ENCODE assay signal across 1 cellular context in genomic region chr1:26692793-26693490, GRCh38.
TF ChIP-seq lines count a peak whose summit lies in the region.

No MANE protein-coding gene starts in this region.

TF ChIP-seq in K562, 482 proteins besides CTCF, POLR2A, EP300 and RAD21 (continued from another document and continues in another):
- TF ChIP-seq E2F1 (CRISPR knock-in tag; IDR thresholded peaks at IDR 0.05), result no peak; the same call in 1 of the 2 replicates
- TF ChIP-seq KAT8 (IDR thresholded peaks at IDR 0.05; ENCODE audit: low read depth), result no peak
- peak; percentile 92 for TF ChIP-seq MNT (conservative IDR thresholded peaks at IDR 0.05)
- peak; percentile 4 for TF ChIP-seq ASH1L (IDR thresholded peaks at IDR 0.05; ENCODE audit: borderline replicate concordance, low read depth, partially characterized antibody)
- TF ChIP-seq ZBTB8A (IDR thresholded peaks at IDR 0.05; ENCODE audit: partially characterized antibody), result no peak
- TF ChIP-seq SIN3B (IDR thresholded peaks at IDR 0.05; ENCODE audit: low read depth), result peak; percentile 38; the same call in 1 of the 2 replicates
- no peak for TF ChIP-seq PRMT5 (CRISPR knock-in tag; IDR thresholded peaks at IDR 0.05)
- no peak for TF ChIP-seq ILK (tag; IDR thresholded peaks at IDR 0.05; ENCODE audit: borderline replicate concordance, low read depth)
- peak; percentile 83 for TF ChIP-seq BCOR (IDR thresholded peaks at IDR 0.05)
- peak; percentile 65; the same call in 1 of the 2 replicates for TF ChIP-seq HINFP (tag; conservative IDR thresholded peaks at IDR 0.05; ENCODE audit: low read depth)
- TF ChIP-seq MTA2 (IDR thresholded peaks at IDR 0.05; ENCODE audit: low read depth), result peak; percentile 9; the same call in 1 of the 2 replicates
- TF ChIP-seq EGR1 (conservative IDR thresholded peaks at IDR 0.05), result peak; percentile 73
- no peak for TF ChIP-seq SAFB2 (IDR thresholded peaks at IDR 0.05; ENCODE audit: borderline replicate concordance, low read depth, low read length, severe bottlenecking)
- no peak for TF ChIP-seq U2AF2 (optimal IDR thresholded peaks at IDR 0.05; ENCODE audit: low read depth, low read length)
- TF ChIP-seq TSHZ1 (CRISPR knock-in tag; IDR thresholded peaks at IDR 0.05), result 0 out of 2 replicates have a peak, but pooled peaks have one; percentile 12
- TF ChIP-seq RBFOX2 (IDR thresholded peaks at IDR 0.05; ENCODE audit: low read depth, low read length), result peak; percentile 85
- TF ChIP-seq SLC30A9 (CRISPR knock-in tag; IDR thresholded peaks at IDR 0.05), result no peak
- no peak for TF ChIP-seq ZNF407 (IDR thresholded peaks at IDR 0.05; ENCODE audit: low read depth)
- TF ChIP-seq ADNP (tag; IDR thresholded peaks at IDR 0.05), result no peak
- TF ChIP-seq MYBL2 (IDR thresholded peaks at IDR 0.05; ENCODE audit: low read depth), result no peak; the same call in 1 of the 2 replicates
- TF ChIP-seq MYBL2 (CRISPR knock-in tag; IDR thresholded peaks at IDR 0.05; ENCODE audit: borderline replicate concordance), result no peak
- no peak for TF ChIP-seq ELK1 (CRISPR knock-in tag; IDR thresholded peaks at IDR 0.05)
- no peak; the same call in 1 of the 2 replicates for TF ChIP-seq MXI1 (IDR thresholded peaks at IDR 0.05; ENCODE audit: low read depth, low read length)
- peak; percentile 79 for TF ChIP-seq ATF7 (IDR thresholded peaks at IDR 0.05)
- no peak for TF ChIP-seq PCBP1 (IDR thresholded peaks at IDR 0.05; ENCODE audit: low read depth, low read length, poor library complexity, severe bottlenecking)
- TF ChIP-seq CEBPB (tag; IDR thresholded peaks at IDR 0.05), result no peak
- TF ChIP-seq CHAMP1 (IDR thresholded peaks at IDR 0.05), result peak; percentile 86
- no peak for TF ChIP-seq ZNF146 (CRISPR knock-in tag; IDR thresholded peaks at IDR 0.05; ENCODE audit: unreplicated experiment)
- TF ChIP-seq SIN3A (IDR thresholded peaks at IDR 0.05; ENCODE audit: borderline replicate concordance in 2 of 2, control insufficient read depth in 1 of 2, low read depth in 2 of 2, low read length in 2 of 2), result peak; percentile 51 to 62; a peak in 1 of 4 replicates
- TF ChIP-seq JUND (IDR thresholded peaks at IDR 0.05; ENCODE audit: borderline replicate concordance, low read depth, low read length), result peak; percentile 86
- peak; percentile 62; the same call in 2 of the 3 replicates for TF ChIP-seq JUND (tag; IDR thresholded peaks at IDR 0.05; ENCODE audit: borderline replicate concordance, low read depth, low read length)
- peak in 1 of 2 experiments; percentile 58; a peak in 1 of 4 replicates for TF ChIP-seq NONO (IDR thresholded peaks at IDR 0.05; ENCODE audit: low read depth in 2 of 2, low read length in 1 of 2)
- no peak for TF ChIP-seq ZNF184 (CRISPR knock-in tag; IDR thresholded peaks at IDR 0.05)
- peak; percentile 47; the same call in 1 of the 2 replicates for TF ChIP-seq ZBTB12 (CRISPR knock-in tag; IDR thresholded peaks at IDR 0.05)
- no peak for TF ChIP-seq ZNF253 (CRISPR knock-in tag; conservative IDR thresholded peaks at IDR 0.05)
- TF ChIP-seq MAFK (IDR thresholded peaks at IDR 0.05; ENCODE audit: low read length), result peak; percentile 46
- no peak for TF ChIP-seq NR1H2 (CRISPR knock-in tag; IDR thresholded peaks at IDR 0.05)
- 0 out of 2 replicates have a peak, but pooled peaks have one; percentile 12 for TF ChIP-seq DDX20 (tag; IDR thresholded peaks at IDR 0.05; ENCODE audit: low read depth)
